ENCODE assay signal across 2 cellular contexts in the genomic region with DNA sequence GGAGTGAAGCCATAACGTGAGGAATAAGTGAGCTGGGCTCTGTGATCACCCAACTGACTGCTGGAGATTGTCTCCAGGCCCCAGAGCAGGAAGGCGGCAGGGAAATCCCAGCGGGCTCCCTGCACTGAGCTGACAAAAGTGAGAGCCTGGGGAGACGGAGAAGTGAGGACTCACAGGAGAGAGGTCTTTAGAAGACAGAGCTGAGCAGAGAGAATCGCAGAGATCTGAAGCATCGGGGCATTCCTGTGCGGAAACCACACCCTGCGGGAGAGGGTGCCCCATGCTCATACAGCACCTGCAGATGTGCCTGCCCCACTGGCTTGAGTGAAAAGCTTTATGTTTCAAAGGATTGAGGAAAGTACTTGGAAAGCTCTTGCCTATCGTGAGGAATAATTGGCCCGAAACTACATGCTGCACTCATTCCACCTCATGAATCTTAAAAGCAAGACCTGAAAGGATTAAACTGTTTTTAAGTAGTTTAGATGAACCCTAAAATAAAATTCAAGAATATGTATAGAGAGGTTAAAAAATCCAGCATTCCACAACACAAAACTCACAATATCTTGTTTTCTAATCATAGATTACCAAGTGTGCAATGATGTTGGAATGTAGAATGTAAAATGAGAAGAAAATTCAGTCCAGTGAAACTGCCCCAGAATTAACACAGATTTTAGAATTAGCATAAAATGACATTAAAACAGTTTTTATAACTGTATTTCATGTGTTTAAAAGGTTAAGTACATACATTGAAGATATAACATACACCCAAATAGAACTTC.
A peak's percentile ranks its signal among the peaks of the same experiment; 100 is the strongest.
TF ChIP-seq lines count a peak whose summit lies in the region.

No MANE protein-coding gene starts in this region.

TF ChIP-seq in GM23338, 12 proteins besides CTCF, POLR2A, EP300 and RAD21:
- TF ChIP-seq ZNF462 (CRISPR knock-in tag; IDR thresholded peaks at IDR 0.05) (peak; percentile 86), POLR2AphosphoS5 (IDR thresholded peaks at IDR 0.05; ENCODE audit: low read depth) (no peak)

TF ChIP-seq in SK-N-SH treated with all-trans-retinoic acid at 6 μM for 48 hours, 23 proteins besides CTCF, POLR2A, EP300 and RAD21 (continued from another document):
- TF ChIP-seq CREB5 (CRISPR knock-in tag; IDR thresholded peaks at IDR 0.05; ENCODE audit: low read depth) (no peak), TOX (CRISPR knock-in tag; IDR thresholded peaks at IDR 0.05; ENCODE audit: borderline replicate concordance) (no peak), CSDC2 (CRISPR knock-in tag; IDR thresholded peaks at IDR 0.05) (no peak), ZFP30 (CRISPR knock-in tag; IDR thresholded peaks at IDR 0.05) (no peak)
